In genomic region chrX:45632506-45632905, GRCh38 we compare ENCODE assay signal across 24 cellular contexts.
DNase-seq lines count a peak whose midpoint lies in the region; ATAC-seq, FAIRE-seq and TF ChIP-seq lines count a peak whose summit lies in the region.
"Had no signal": no experiment of that assay in that cellular context is flagged by ENCODE, and none has a peak within 500 bp of the region (broad histone marks: within the 10 kb centered on the region; RNA-seq: fewer than 3 reads in every experiment).

No MANE protein-coding gene starts in this region.

- H3K4me1 ChIP-seq in K562 (replicated peaks in 1 of 2; ENCODE audit: control insufficient read depth in 2 of 2, insufficient read depth in 2 of 2, low read length in 2 of 2) (no peaks in the 10 kb centered on the region), HepG2 (ENCODE audit: insufficient read depth, low read length) (no peaks in the 10 kb centered on the region), A673 (ENCODE audit: insufficient read depth, low read length, poor library complexity, severe bottlenecking) (no peaks in the 10 kb centered on the region), mammary epithelial cell (ENCODE audit: insufficient read depth, low read length) (peaks cover 8% of the 10 kb centered on the region)

- H3K4me3 Mint-ChIP-seq in HFFc6 = no peak overlapping the region
- H3K4me3 Mint-ChIP-seq: B cell, CD14-positive monocyte had no signal

- no peak for ATAC-seq in K562
- no peak for ATAC-seq in HepG2
- no peak for ATAC-seq in Right ventricle myocardium inferior

- intact Hi-C loops in K562 (cut with micrococcal nuclease) = no loop called here
- intact Hi-C loops in HepG2 (cut with micrococcal nuclease; ENCODE audit: unreplicated experiment) = no loop called here
- intact Hi-C loops in Right ventricle myocardium inferior (cut with DNase I) = no loop called here
- intact Hi-C loops in A673 (cut with micrococcal nuclease; ENCODE audit: unreplicated experiment) = loop anchor here (10.0 kb wide), 1 partner anchor 58 kb away; no protein-coding TSS in a partner anchor
- intact Hi-C loops in mammary epithelial cell (cut with micrococcal nuclease) = no loop called here

- H3K9me3 ChIP-seq in K562 (replicated peaks; ENCODE audit: control insufficient read depth, insufficient read depth, low read depth, low read length) = no peaks in the 10 kb centered on the region
- no peaks in the 10 kb centered on the region for H3K9me3 ChIP-seq in HepG2 (ENCODE audit: low read length)
- H3K9me3 ChIP-seq in A673 (ENCODE audit: low read depth, low read length, poor library complexity, severe bottlenecking) = peaks cover 7% of the 10 kb centered on the region
- no peaks in the 10 kb centered on the region for H3K9me3 ChIP-seq in mammary epithelial cell (replicated peaks; ENCODE audit: insufficient read depth, low read length)

- CTCF ChIA-PET in K562 (lab: Yijun Ruan, JAX; ENCODE audit: low intra/inter-chr PET ratio) = no interaction called here
- CTCF ChIA-PET in HepG2 (lab: Yijun Ruan, JAX; ENCODE audit: low intra/inter-chr PET ratio, low total read pairs) = no interaction called here
- CTCF ChIA-PET in A673 (lab: Charles Lee) = no interaction called here
- CTCF ChIA-PET in mammary epithelial cell (lab: Charles Lee; ENCODE audit: low non-redundant PET) = no interaction called here

- H3K4me3 ChIP-seq in K562 (no peak overlapping the region), HepG2 (replicated peaks in 1 of 3; ENCODE audit: insufficient read depth in 1 of 3, low read depth in 2 of 3, low read length in 3 of 3) (no peak overlapping the region), A673 (ENCODE audit: low read depth, low read length, poor library complexity, severe bottlenecking) (no peak overlapping the region), mammary epithelial cell (replicated peaks in 1 of 3; ENCODE audit: insufficient read depth in 1 of 3, low read depth in 2 of 3, low read length in 3 of 3) (no peak overlapping the region)

- no peaks in the 10 kb centered on the region for H4K20me1 ChIP-seq in K562 (replicated peaks; ENCODE audit: control insufficient read depth, insufficient read depth, low read length)
- H4K20me1 ChIP-seq in HepG2 (ENCODE audit: insufficient read depth, low read length) = no peaks in the 10 kb centered on the region
- no peaks in the 10 kb centered on the region for H4K20me1 ChIP-seq in mammary epithelial cell (ENCODE audit: insufficient read depth, low read length)

- TF ChIP-seq POLR2A in K562 (conservative IDR thresholded peaks at IDR 0.05) (no peak), HepG2 (IDR thresholded peaks at IDR 0.05; ENCODE audit: insufficient read depth in 1 of 2, low read depth in 2 of 2, low read length in 2 of 2) (no peak)

- no peak overlapping the region for H3K27ac Mint-ChIP-seq in HFFc6
- H3K27ac Mint-ChIP-seq: B cell had no signal

- peaks cover 4% of the 10 kb centered on the region; the same call in 1 of the 2 replicates for H3K9me3 Mint-ChIP-seq in HFFc6

- FAIRE-seq in K562 (lab: Jason Lieb, UNC) = no peak
- FAIRE-seq in HepG2 (lab: Jason Lieb, UNC) = no peak
- FAIRE-seq: A204.1, GM19239 had no signal

- peaks cover 17% of the 10 kb centered on the region for H3K4me1 Mint-ChIP-seq in HFFc6 (ENCODE audit: low read depth)
- H3K4me1 Mint-ChIP-seq: B cell, CD14-positive monocyte had no signal

- H2AFZ ChIP-seq in K562 (ENCODE audit: low read depth, low read length) (no peak overlapping the region), HepG2 (ENCODE audit: low read length) (no peak overlapping the region), mammary epithelial cell (ENCODE audit: low read depth, low read length) (no peak overlapping the region)

- H3K27me3 ChIP-seq in K562 (ENCODE audit: control insufficient read depth in 2 of 2, insufficient read depth in 2 of 2, low read length in 2 of 2) (no peaks in the 10 kb centered on the region), HepG2 (ENCODE audit: control insufficient read depth in 1 of 2, insufficient read depth in 2 of 2, low read length in 2 of 2) (no peaks in the 10 kb centered on the region), A673 (replicated peaks; ENCODE audit: insufficient read depth, low read depth, low read length, poor library complexity) (no peaks in the 10 kb centered on the region), mammary epithelial cell (ENCODE audit: insufficient read depth, low read length) (no peaks in the 10 kb centered on the region)

- H3K4me2 ChIP-seq in K562 (ENCODE audit: insufficient read depth, low read length) (no peak overlapping the region), HepG2 (ENCODE audit: low read depth, low read length) (no peak overlapping the region), mammary epithelial cell (ENCODE audit: insufficient read depth, low read depth, low read length) (no peak overlapping the region)

- H3K27me3 Mint-ChIP-seq in HFFc6 (ENCODE audit: insufficient read depth) = no peaks in the 10 kb centered on the region

- H3K79me2 ChIP-seq in K562 (ENCODE audit: control insufficient read depth, insufficient read depth, low read length) (no peaks in the 10 kb centered on the region), HepG2 (ENCODE audit: insufficient read depth, low read length) (no peaks in the 10 kb centered on the region), mammary epithelial cell (ENCODE audit: insufficient read depth, low read length) (no peaks in the 10 kb centered on the region)

- dilution Hi-C loops in mammary epithelial cell (cut with HindIII; ENCODE audit: low sequenced_read_pairs) = no loop called here

- H3K27ac ChIP-seq in 22Rv1 (no peak overlapping the region), K562 (ENCODE audit: extremely low read depth, low read depth, low read length) (no peak overlapping the region), HepG2 (ENCODE audit: extremely low read length, insufficient read depth, low read length) (no peak overlapping the region), A673 (ENCODE audit: low read depth, low read length, poor library complexity, severe bottlenecking) (no peak overlapping the region), mammary epithelial cell (ENCODE audit: insufficient read depth, low read depth, low read length) (no peak overlapping the region)
- H3K27ac ChIP-seq: HL-60 had no signal

- POLR2A ChIA-PET in K562 (lab: Yijun Ruan, JAX) (no interaction called here), HepG2 (lab: Yijun Ruan, JAX) (no interaction called here), A673 (lab: Charles Lee; ENCODE audit: low non-redundant PET) (no interaction called here)

- in situ Hi-C loops in K562 (cut with MboI) = no loop called here
- in situ Hi-C loops in HepG2 (cut with HindIII; ENCODE audit: extremely low pct_ligation_motif_present, low pct_unique_long_range_greater_than_20kb) = no loop called here
- in situ Hi-C loops in mammary epithelial cell (cut with MboI; ENCODE audit: low sequenced_read_pairs in 2 of 2) = no loop called here

- no peaks in the 10 kb centered on the region for H3K9me1 ChIP-seq in K562 (ENCODE audit: control insufficient read depth, insufficient read depth, low read length)

- 3% methylated on average over 7 of the region's 17 CpGs for WGBS in K562 (ENCODE audit: insufficient coverage, low coverage, missing lambda C conversion rate)
- no CpG with 5 or more reads among the region's 17 CpGs for WGBS in HepG2 (ENCODE audit: low lambda C conversion rate)
- 90% methylated on average over 15 of the region's 17 CpGs for WGBS in mammary epithelial cell (ENCODE audit: low coverage, missing lambda C conversion rate)

- no peaks in the 10 kb centered on the region for H3K36me3 ChIP-seq in K562 (ENCODE audit: control insufficient read depth, insufficient read depth, low read length)
- H3K36me3 ChIP-seq in HepG2 (replicated peaks in 1 of 2; ENCODE audit: control insufficient read depth in 1 of 2, insufficient read depth in 2 of 2, low read length in 2 of 2) = no peaks in the 10 kb centered on the region
- H3K36me3 ChIP-seq in A673 (ENCODE audit: insufficient read depth, low read length, poor library complexity, severe bottlenecking) = no peaks in the 10 kb centered on the region
- H3K36me3 ChIP-seq in mammary epithelial cell (ENCODE audit: insufficient read depth, low read length) = no peaks in the 10 kb centered on the region

- TF ChIP-seq RAD21 in K562 (CRISPR knock-in tag; conservative IDR thresholded peaks at IDR 0.05 in 1 of 2, IDR thresholded peaks at IDR 0.05 in 1 of 2) = no peak
- no peak for TF ChIP-seq RAD21 in HepG2 (CRISPR knock-in tag; IDR thresholded peaks at IDR 0.05)

- peaks cover 17% of the 10 kb centered on the region; the same call in 1 of the 2 replicates for H3K36me3 Mint-ChIP-seq in HFFc6 (ENCODE audit: low read depth)
- H3K36me3 Mint-ChIP-seq: CD14-positive monocyte had no signal

- DNase-seq in HFFc6 (no peak), K562 (ENCODE audit: extremely low read depth in 1 of 4, low spot score in 3 of 4) (peak in 1 of 4 experiments; percentile 1), HepG2 (ENCODE audit: low spot score) (no peak), Right ventricle myocardium inferior (ENCODE audit: missing footprints) (no peak), A673 (ENCODE audit: low spot score) (no peak), mammary epithelial cell (no peak)
- DNase-seq: GDM1, H7, KG1, NCI-H1105, NCI-H146, NCI-H2029, NCI-H2227 treated with DMSO at 0.1 percent for 48 hours, NCI-H510A, NCI-H82, OCI-M1, SHP77, T-helper 1 cell had no signal

- TF ChIP-seq EP300 in K562 (IDR thresholded peaks at IDR 0.05; ENCODE audit: low read length) (no peak), HepG2 (IDR thresholded peaks at IDR 0.05; ENCODE audit: low read depth in 2 of 2, low read length in 2 of 2) (no peak), HepG2 (CRISPR knock-in tag; IDR thresholded peaks at IDR 0.05; ENCODE audit: borderline replicate concordance) (no peak)

- peak; percentile 17; the same call in 1 of the 2 replicates for TF ChIP-seq CTCF in 22Rv1 (IDR thresholded peaks at IDR 0.05)
- peak; percentile 17; the same call in 1 of the 2 replicates for TF ChIP-seq CTCF in HFFc6 (IDR thresholded peaks at IDR 0.05)
- TF ChIP-seq CTCF in K562 (IDR thresholded peaks at IDR 0.05 in 2 of 3, conservative IDR thresholded peaks at IDR 0.05 in 1 of 3; ENCODE audit: insufficient read depth in 2 of 3, low read depth in 1 of 3, low read length in 3 of 3) = 0 out of 6 replicates have a peak, but pooled peaks of 2 of the 3 experiments have one; percentile 4 to 8
- peak; percentile 38 for TF ChIP-seq CTCF in HepG2 (CRISPR knock-in tag; IDR thresholded peaks at IDR 0.05)
- no peak; the same call in 1 of the 2 replicates for TF ChIP-seq CTCF in A673 (conservative IDR thresholded peaks at IDR 0.05; ENCODE audit: low read depth, low read length)
- TF ChIP-seq CTCF in mammary epithelial cell (conservative IDR thresholded peaks at IDR 0.05 in 1 of 2, IDR thresholded peaks at IDR 0.05 in 1 of 2; ENCODE audit: extremely low read depth in 1 of 2, insufficient read depth in 1 of 2, low read depth in 1 of 2, low read length in 2 of 2) = peak in 1 of 2 donors; percentile 9

- H3K9ac ChIP-seq in K562 (ENCODE audit: insufficient read depth in 1 of 2, low read depth in 2 of 2, low read length in 2 of 2) (no peak overlapping the region), HepG2 (ENCODE audit: insufficient read depth, low read depth, low read length) (no peak overlapping the region), mammary epithelial cell (ENCODE audit: insufficient read depth, low read length) (no peak overlapping the region)

- BruUV-seq in K562 (replicated peaks; lab: Mats Ljungman, UMichigan) (no TSS peak), HepG2 (replicated peaks; lab: Mats Ljungman, UMichigan) (no TSS peak), A673 (replicated peaks; lab: Mats Ljungman, UMichigan) (no TSS peak), mammary epithelial cell (replicated peaks; lab: Mats Ljungman, UMichigan) (no TSS peak)
